ENCODE assay signal across 19 cellular contexts in genomic region chr1:51950701-51951100, GRCh38. TPM values are rescaled to one million over a fixed set of nuclear protein-coding genes. Genes with fewer than 3 reads are reported as not detected.
"Had no signal": no experiment of that assay in that cellular context is flagged by ENCODE, and none has a peak within 500 bp of the region (broad histone marks: within the 10 kb centered on the region; RNA-seq: fewer than 3 reads in every experiment).

No MANE protein-coding gene starts in this region.

- H3K4me3 ChIP-seq: left ventricle myocardium inferior, ovary, prostate gland, spleen, upper lobe of right lung had no signal

- H3K27me3 ChIP-seq: ovary, spleen had no signal

- DNase-seq: activated CD4-positive, alpha-beta T cell treated with anti-CD3 and anti-CD28 coated beads for 1 hour; activated CD4-positive, alpha-beta T cell treated with anti-CD3 and anti-CD28 coated beads, Interleukin-2, amount 50 U/mL, for 1 hour; activated CD8-positive, alpha-beta T cell treated with anti-CD3 and anti-CD28 coated beads, Interleukin-2, amount 10 ng/mL, durations not matched to agents 7 days and 5 days; activated gamma-delta T cell; activated naive CD4-positive, alpha-beta T cell treated with anti-CD3 and anti-CD28 coated beads, Interleukin-2, amount 50 U/mL, for 16 hours; activated naive CD8-positive, alpha-beta T cell treated with anti-CD3 and anti-CD28 coated beads, Interleukin-2, amount 50 U/mL, for 24 hours; cerebellar nuclear complex; cortex of kidney; foreskin fibroblast; immature natural killer cell; left ventricle myocardium inferior; naive thymus-derived CD8-positive, alpha-beta T cell; ovary; spleen; stimulated activated CD4-positive, alpha-beta T cell treated with anti-CD3 and anti-CD28 coated beads, Interleukin-4, amount 100 ng/mL, for 4 hours; stimulated activated naive CD8-positive, alpha-beta T cell treated with anti-CD3 and anti-CD28 coated beads, Interleukin-15, Interleukin-2, amounts not matched to agents 100 U/mL and 50 U/mL, for 24 hours; upper lobe of right lung had no signal

- H3K36me3 ChIP-seq: left ventricle myocardium inferior, ovary, prostate gland, spleen, upper lobe of right lung had no signal

- H3K9me3 ChIP-seq: prostate gland, upper lobe of right lung had no signal

- H3K27ac ChIP-seq: epithelial cell of prostate, left ventricle myocardium inferior, ovary, spleen, upper lobe of right lung had no signal

- ATAC-seq: activated CD8-positive, alpha-beta T cell treated with anti-CD3 and anti-CD28 coated beads, Interleukin-2, amount 10 ng/mL, durations not matched to agents 7 days and 5 days; activated naive CD8-positive, alpha-beta T cell treated with anti-CD3 and anti-CD28 coated beads, Interleukin-2, amount 50 U/mL, for 24 hours; naive thymus-derived CD8-positive, alpha-beta T cell; stimulated activated naive CD8-positive, alpha-beta T cell treated with anti-CD3 and anti-CD28 coated beads, Interleukin-15, Interleukin-2, amounts not matched to agents 100 U/mL and 50 U/mL, for 24 hours; upper lobe of right lung had no signal

- H3K4me1 ChIP-seq: left ventricle myocardium inferior, spleen, upper lobe of right lung had no signal

RNA-seq across cellular contexts. Expression of gene RAB3B, which starts 39.8 kb away (rescaled TPM):
- total RNA-seq: left ventricle myocardium inferior, upper lobe of right lung had no signal
- polyA plus RNA-seq: immature natural killer cell had no signal
